1 cellular context compared by ENCODE assay signal in the genomic region with DNA sequence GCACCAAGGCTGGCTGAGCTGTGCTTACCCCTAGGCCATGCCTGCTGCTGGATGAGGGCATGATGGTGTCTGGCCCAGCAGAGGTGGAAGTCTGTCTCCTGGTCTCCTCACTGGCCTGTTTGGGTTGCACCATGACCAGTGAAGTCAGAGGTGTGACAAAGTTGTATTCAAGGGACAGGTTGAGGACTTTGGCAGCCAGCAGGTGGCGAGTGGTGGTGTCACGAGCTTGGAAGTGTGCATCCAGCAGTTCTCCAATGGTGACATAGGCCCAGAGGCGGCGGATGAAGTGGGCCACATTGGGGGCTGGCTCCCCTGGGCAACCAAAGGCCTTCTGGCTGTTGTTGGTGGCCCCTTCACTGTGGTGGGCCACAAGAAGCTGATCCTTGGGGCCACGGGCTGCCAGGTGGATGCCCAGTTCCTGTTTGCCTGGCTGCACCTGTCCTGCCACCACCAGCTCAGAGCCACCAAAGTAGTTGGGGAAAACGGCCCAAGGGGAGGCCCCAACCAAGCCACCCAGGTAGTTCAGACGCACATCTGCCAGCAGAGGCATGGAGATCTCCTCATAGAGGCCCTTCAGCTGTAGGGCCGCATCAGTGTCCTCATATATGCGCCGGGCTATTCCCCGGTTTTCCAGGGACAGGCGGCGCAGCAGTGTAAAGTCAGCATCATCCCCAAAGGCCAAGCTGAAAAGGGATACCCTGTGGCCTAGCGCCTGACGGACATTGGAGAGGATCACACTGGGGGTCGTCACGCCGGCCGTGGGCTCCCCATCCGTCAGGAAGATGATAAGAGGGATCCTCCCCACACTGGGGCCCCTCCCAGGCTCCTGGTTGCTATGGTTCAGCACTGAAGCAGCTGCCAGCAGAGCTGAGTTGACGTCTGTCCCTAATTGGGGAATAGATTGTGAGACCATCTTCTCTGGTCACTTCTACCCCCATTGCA.
TF ChIP-seq lines count a peak whose summit lies in the region.

No MANE protein-coding gene starts in this region.

TF ChIP-seq in K562, 482 proteins besides CTCF, POLR2A, EP300 and RAD21:
- TF ChIP-seq BRF1 (IDR thresholded peaks at IDR 0.05; ENCODE audit: borderline replicate concordance, extremely low read depth, insufficient read length) (no peak), ZSCAN32 (CRISPR knock-in tag; IDR thresholded peaks at IDR 0.05) (no peak)
